In the genomic region with DNA sequence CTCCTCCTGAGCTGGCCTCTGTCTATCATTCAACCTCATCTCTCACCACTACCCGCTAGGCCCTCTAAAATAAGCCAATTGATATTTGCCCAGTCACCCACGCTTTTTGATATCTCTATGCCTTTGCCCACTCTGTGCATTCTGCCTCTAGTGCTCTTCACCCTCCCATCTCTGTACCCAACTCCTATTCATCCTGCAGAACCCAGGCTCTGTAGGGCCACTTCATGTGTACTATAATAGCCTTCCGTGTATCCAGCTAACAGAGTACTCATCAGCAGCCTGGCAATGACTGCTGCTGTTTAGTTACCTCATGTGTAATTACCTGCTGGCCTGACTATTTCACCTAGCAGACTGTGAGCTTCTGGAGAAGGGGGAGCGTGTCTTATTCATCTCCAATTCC, we compare ENCODE assay signal across 1 cellular context.
TF ChIP-seq lines count a peak whose summit lies in the region.

No MANE protein-coding gene starts in this region.

TF ChIP-seq in HEK293, 187 proteins besides CTCF, POLR2A, EP300 and RAD21 (continued from another document):
- TF ChIP-seq, protein P1, sequence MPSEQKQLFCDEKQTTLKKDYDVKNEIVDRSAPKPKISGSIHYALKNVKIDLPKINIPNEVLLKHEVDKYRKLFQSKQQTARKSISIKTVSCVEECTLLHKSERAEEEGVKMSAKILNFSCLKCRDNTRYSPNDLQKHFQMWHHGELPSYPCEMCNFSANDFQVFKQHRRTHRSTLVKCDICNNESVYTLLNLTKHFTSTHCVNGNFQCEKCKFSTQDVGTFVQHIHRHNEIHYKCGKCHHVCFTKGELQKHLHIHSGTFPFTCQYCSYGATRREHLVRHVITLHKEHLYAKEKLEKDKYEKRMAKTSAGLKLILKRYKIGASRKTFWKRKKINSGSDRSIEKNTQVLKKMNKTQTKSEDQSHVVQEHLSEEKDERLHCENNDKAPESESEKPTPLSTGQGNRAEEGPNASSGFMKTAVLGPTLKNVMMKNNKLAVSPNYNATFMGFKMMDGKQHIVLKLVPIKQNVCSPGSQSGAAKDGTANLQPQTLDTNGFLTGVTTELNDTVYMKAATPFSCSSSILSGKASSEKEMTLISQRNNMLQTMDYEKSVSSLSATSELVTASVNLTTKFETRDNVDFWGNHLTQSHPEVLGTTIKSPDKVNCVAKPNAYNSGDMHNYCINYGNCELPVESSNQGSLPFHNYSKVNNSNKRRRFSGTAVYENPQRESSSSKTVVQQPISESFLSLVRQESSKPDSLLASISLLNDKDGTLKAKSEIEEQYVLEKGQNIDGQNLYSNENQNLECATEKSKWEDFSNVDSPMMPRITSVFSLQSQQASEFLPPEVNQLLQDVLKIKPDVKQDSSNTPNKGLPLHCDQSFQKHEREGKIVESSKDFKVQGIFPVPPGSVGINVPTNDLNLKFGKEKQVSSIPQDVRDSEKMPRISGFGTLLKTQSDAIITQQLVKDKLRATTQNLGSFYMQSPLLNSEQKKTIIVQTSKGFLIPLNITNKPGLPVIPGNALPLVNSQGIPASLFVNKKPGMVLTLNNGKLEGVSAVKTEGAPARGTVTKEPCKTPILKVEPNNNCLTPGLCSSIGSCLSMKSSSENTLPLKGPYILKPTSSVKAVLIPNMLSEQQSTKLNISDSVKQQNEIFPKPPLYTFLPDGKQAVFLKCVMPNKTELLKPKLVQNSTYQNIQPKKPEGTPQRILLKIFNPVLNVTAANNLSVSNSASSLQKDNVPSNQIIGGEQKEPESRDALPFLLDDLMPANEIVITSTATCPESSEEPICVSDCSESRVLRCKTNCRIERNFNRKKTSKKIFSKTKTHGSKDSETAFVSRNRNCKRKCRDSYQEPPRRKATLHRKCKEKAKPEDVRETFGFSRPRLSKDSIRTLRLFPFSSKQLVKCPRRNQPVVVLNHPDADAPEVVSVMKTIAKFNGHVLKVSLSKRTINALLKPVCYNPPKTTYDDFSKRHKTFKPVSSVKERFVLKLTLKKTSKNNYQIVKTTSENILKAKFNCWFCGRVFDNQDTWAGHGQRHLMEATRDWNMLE (tag by site-specific recombination; conservative IDR thresholded peaks at IDR 0.05; ENCODE audit: low read depth) = no peak
